8 cellular contexts compared by ENCODE assay signal in genomic region chr2:101751875-101752619, GRCh38. TPM values are rescaled to one million over a fixed set of nuclear protein-coding genes. Genes with fewer than 3 reads are reported as not detected.
A peak's percentile ranks its signal among the peaks of the same experiment; 100 is the strongest.
DNase-seq lines count a peak whose midpoint lies in the region; ATAC-seq, FAIRE-seq and TF ChIP-seq lines count a peak whose summit lies in the region.

No MANE protein-coding gene starts in this region.

- H3K4me1 Mint-ChIP-seq in activated naive CD4-positive, alpha-beta T cell treated with anti-CD3 and anti-CD28 coated beads, Interleukin-2, amount 50 U/mL, for 24 hours: peaks cover 79% of the 10 kb centered on the region
- H3K4me1 Mint-ChIP-seq in activated naive CD4-positive, alpha-beta T cell treated with anti-CD3 and anti-CD28 coated beads, Interleukin-2, amount 10 ng/mL, durations not matched to agents 7 days and 5 days: peaks cover 57% of the 10 kb centered on the region
- peaks cover 46 to 62% of the 10 kb centered on the region in 2 donors for H3K4me1 Mint-ChIP-seq in effector memory CD8-positive, alpha-beta T cell (ENCODE audit: low read depth in 2 of 2)

- FAIRE-seq in pancreas (lab: Jason Lieb, UNC): no peak

- intact Hi-C loops in upper lobe of right lung (cut with DNase I) (no loop called here), pancreas (cut with DNase I) (no loop called here)

- no peak for TF ChIP-seq CTCF in upper lobe of right lung (IDR thresholded peaks at IDR 0.05)
- TF ChIP-seq CTCF in pancreas (IDR thresholded peaks at IDR 0.05): no peak

- H3K9me3 ChIP-seq in upper lobe of right lung: no peaks in the 10 kb centered on the region
- H3K9me3 ChIP-seq in pancreas: no peaks in the 10 kb centered on the region

- no peak overlapping the region for H3K27ac Mint-ChIP-seq in activated naive CD4-positive, alpha-beta T cell treated with anti-CD3 and anti-CD28 coated beads, Interleukin-2, amount 50 U/mL, for 24 hours
- H3K27ac Mint-ChIP-seq in activated naive CD4-positive, alpha-beta T cell treated with anti-CD3 and anti-CD28 coated beads, Interleukin-2, amount 10 ng/mL, durations not matched to agents 7 days and 5 days: no peak overlapping the region
- H3K27ac Mint-ChIP-seq in effector memory CD8-positive, alpha-beta T cell: peak overlapping the region; percentile 35 to 66

- H3K27ac ChIP-seq in upper lobe of right lung (no peak overlapping the region), pancreas (no peak overlapping the region)

- no peaks in the 10 kb centered on the region for H3K36me3 ChIP-seq in upper lobe of right lung
- H3K36me3 ChIP-seq in pancreas: no peaks in the 10 kb centered on the region

- H3K36me3 Mint-ChIP-seq in activated naive CD4-positive, alpha-beta T cell treated with anti-CD3 and anti-CD28 coated beads, Interleukin-2, amount 50 U/mL, for 24 hours: peaks cover 2% of the 10 kb centered on the region
- H3K36me3 Mint-ChIP-seq in activated naive CD4-positive, alpha-beta T cell treated with anti-CD3 and anti-CD28 coated beads, Interleukin-2, amount 10 ng/mL, durations not matched to agents 7 days and 5 days: peaks cover 17% of the 10 kb centered on the region
- H3K36me3 Mint-ChIP-seq in effector memory CD8-positive, alpha-beta T cell (ENCODE audit: insufficient read depth): peaks cover 3% of the 10 kb centered on the region

- H3K27me3 Mint-ChIP-seq in activated naive CD4-positive, alpha-beta T cell treated with anti-CD3 and anti-CD28 coated beads, Interleukin-2, amount 50 U/mL, for 24 hours: no peaks in the 10 kb centered on the region
- no peaks in the 10 kb centered on the region for H3K27me3 Mint-ChIP-seq in activated naive CD4-positive, alpha-beta T cell treated with anti-CD3 and anti-CD28 coated beads, Interleukin-2, amount 10 ng/mL, durations not matched to agents 7 days and 5 days
- H3K27me3 Mint-ChIP-seq in effector memory CD8-positive, alpha-beta T cell: no peaks in the 10 kb centered on the region

- CTCF ChIA-PET in activated naive CD4-positive, alpha-beta T cell treated with anti-CD3 and anti-CD28 coated beads, Interleukin-2, amount 10 ng/mL, durations not matched to agents 7 days and 5 days (lab: Charles Lee): interaction anchor here (1.3 kb wide), 1 partner anchor 16 kb away, joined by 3 read pairs; no protein-coding TSS in a partner anchor

- DNase-seq in activated naive CD4-positive, alpha-beta T cell treated with anti-CD3 and anti-CD28 coated beads, Interleukin-2, amount 10 ng/mL, durations not matched to agents 7 days and 5 days: no peak
- DNase-seq in effector memory CD8-positive, alpha-beta T cell: no peak
- DNase-seq in upper lobe of right lung (no peak), pancreas (no peak), hippocampal formation (lab: John Stamatoyannopoulos, UW) (no peak), activated T-cell treated with anti-CD3 and anti-CD28 coated beads for 4 hours (no peak)

- no peak overlapping the region for H3K4me3 ChIP-seq in upper lobe of right lung
- H3K4me3 ChIP-seq in pancreas: no peak overlapping the region

- H3K9me3 Mint-ChIP-seq in activated naive CD4-positive, alpha-beta T cell treated with anti-CD3 and anti-CD28 coated beads, Interleukin-2, amount 50 U/mL, for 24 hours: no peaks in the 10 kb centered on the region
- H3K9me3 Mint-ChIP-seq in activated naive CD4-positive, alpha-beta T cell treated with anti-CD3 and anti-CD28 coated beads, Interleukin-2, amount 10 ng/mL, durations not matched to agents 7 days and 5 days: no peaks in the 10 kb centered on the region
- no peaks in the 10 kb centered on the region for H3K9me3 Mint-ChIP-seq in effector memory CD8-positive, alpha-beta T cell

- H3K4me1 ChIP-seq in upper lobe of right lung (peaks cover 53% of the 10 kb centered on the region), pancreas (peaks cover 15 to 32% (median 29%) of the 10 kb centered on the region in 3 donors)

- ATAC-seq in HG03378 (IDR thresholded peaks at IDR 0.05; ENCODE audit: unreplicated experiment) (peak; percentile 90), upper lobe of right lung (peak; percentile 20), pancreas (no peak)
- no peak for ATAC-seq in effector memory CD8-positive, alpha-beta T cell (replicated peaks)

- 32 to 35% methylated on average over 3 of the region's 3 CpGs for WGBS in pancreas, 2 donors

- H3K4me3 Mint-ChIP-seq in activated naive CD4-positive, alpha-beta T cell treated with anti-CD3 and anti-CD28 coated beads, Interleukin-2, amount 50 U/mL, for 24 hours: peak overlapping the region; percentile 6
- no peak overlapping the region for H3K4me3 Mint-ChIP-seq in activated naive CD4-positive, alpha-beta T cell treated with anti-CD3 and anti-CD28 coated beads, Interleukin-2, amount 10 ng/mL, durations not matched to agents 7 days and 5 days
- peak overlapping the region in 1 of 2 donors; percentile 18 for H3K4me3 Mint-ChIP-seq in effector memory CD8-positive, alpha-beta T cell

- no peaks in the 10 kb centered on the region for H3K27me3 ChIP-seq in upper lobe of right lung
- no peaks in the 10 kb centered on the region for H3K27me3 ChIP-seq in pancreas

RNA-seq across cellular contexts. Expression of gene MAP4K4, which starts 54.5 kb away (rescaled TPM):
- total RNA-seq in upper lobe of right lung (88.7 TPM), pancreas (10 to 100 TPM; 12.4 to 38.7 (median 16.0) TPM)
- polyA plus RNA-seq in pancreas: 10 to 100 TPM in 1 of 2 donors, 1 to 10 TPM in 1; 9.7 to 10.5 TPM

Comparison
In these comparisons a context has a peak if more than half of its experiments do, and no peak if none do; other contexts are left out.
1. H3K27ac Mint-ChIP-seq: peak in effector memory CD8-positive, alpha-beta T cell (2 of 2); none in activated naive CD4-positive, alpha-beta T cell treated with anti-CD3 and anti-CD28 coated beads, Interleukin-2, amount 50 U/mL, for 24 hours (single experiment) and activated naive CD4-positive, alpha-beta T cell treated with anti-CD3 and anti-CD28 coated beads, Interleukin-2, amount 10 ng/mL, durations not matched to agents 7 days and 5 days (single experiment).
2. ATAC-seq: peak in HG03378 (single experiment) and upper lobe of right lung (single experiment); none in effector memory CD8-positive, alpha-beta T cell (single experiment) and pancreas (0 of 4).